In genomic region chr22:47295982-47296381, GRCh38 we compare ENCODE assay signal across 24 cellular contexts.
"Had no signal": no experiment of that assay in that cellular context is flagged by ENCODE, and none has a peak within 500 bp of the region (broad histone marks: within the 10 kb centered on the region; RNA-seq: fewer than 3 reads in every experiment).

No MANE protein-coding gene starts in this region.

- DNase-seq: IMR-90, Karpas-422, KG1, MG63, NCI-H1092, NCI-H1105 treated with DMSO at 0.1 percent for 48 hours, NCI-H1417 treated with DMSO at 0.1 percent for 48 hours, NCI-H187, NCI-H2029, NCI-H2081 treated with DMSO at 0.1 percent for 48 hours, NCI-H2171, NCI-H226, NCI-H446, NCI-H510A, NCI-H524 treated with DMSO at 0.1 percent for 48 hours, NCI-H69, NCI-H774, PC-3, SIG-M5 had no signal

- H3K4me1 ChIP-seq: SJSA1 had no signal

- ATAC-seq: HepG2, Panc1, PC-3 had no signal

- H3K4me3 ChIP-seq: MG63, SJSA1, SK-N-MC had no signal

- H3K9me3 ChIP-seq: MG63, SJSA1 had no signal

- H3K36me3 ChIP-seq: MG63, SJSA1 had no signal

- H3K27ac ChIP-seq: RWPE1, SJSA1, SK-N-MC had no signal

- H3K27me3 ChIP-seq: MG63, SJSA1 had no signal
